In the genomic region with DNA sequence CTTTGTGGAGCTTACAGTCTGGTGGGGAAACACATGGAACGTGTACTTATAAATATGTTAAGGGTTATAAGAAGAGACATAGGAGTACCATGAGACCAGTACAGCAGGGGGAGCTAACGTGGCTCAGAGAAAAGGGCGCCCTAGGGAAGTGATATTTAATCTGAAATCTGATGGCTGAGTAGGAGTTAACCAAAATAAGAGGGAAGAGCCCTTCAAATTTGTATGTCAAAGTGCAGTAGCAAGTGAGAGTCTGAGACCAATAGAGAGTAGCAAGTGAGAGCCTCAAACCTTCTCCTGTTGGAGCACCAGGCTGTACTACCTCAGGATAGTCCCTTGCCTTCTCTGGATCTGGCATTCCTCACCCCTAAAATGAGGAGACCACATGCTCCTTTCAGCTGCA, we compare ENCODE assay signal across 1 cellular context.
TF ChIP-seq lines count a peak whose summit lies in the region.

No MANE protein-coding gene starts in this region.

TF ChIP-seq in GM12878, 131 proteins besides CTCF, POLR2A, EP300 and RAD21:
- TF ChIP-seq, protein P1, sequence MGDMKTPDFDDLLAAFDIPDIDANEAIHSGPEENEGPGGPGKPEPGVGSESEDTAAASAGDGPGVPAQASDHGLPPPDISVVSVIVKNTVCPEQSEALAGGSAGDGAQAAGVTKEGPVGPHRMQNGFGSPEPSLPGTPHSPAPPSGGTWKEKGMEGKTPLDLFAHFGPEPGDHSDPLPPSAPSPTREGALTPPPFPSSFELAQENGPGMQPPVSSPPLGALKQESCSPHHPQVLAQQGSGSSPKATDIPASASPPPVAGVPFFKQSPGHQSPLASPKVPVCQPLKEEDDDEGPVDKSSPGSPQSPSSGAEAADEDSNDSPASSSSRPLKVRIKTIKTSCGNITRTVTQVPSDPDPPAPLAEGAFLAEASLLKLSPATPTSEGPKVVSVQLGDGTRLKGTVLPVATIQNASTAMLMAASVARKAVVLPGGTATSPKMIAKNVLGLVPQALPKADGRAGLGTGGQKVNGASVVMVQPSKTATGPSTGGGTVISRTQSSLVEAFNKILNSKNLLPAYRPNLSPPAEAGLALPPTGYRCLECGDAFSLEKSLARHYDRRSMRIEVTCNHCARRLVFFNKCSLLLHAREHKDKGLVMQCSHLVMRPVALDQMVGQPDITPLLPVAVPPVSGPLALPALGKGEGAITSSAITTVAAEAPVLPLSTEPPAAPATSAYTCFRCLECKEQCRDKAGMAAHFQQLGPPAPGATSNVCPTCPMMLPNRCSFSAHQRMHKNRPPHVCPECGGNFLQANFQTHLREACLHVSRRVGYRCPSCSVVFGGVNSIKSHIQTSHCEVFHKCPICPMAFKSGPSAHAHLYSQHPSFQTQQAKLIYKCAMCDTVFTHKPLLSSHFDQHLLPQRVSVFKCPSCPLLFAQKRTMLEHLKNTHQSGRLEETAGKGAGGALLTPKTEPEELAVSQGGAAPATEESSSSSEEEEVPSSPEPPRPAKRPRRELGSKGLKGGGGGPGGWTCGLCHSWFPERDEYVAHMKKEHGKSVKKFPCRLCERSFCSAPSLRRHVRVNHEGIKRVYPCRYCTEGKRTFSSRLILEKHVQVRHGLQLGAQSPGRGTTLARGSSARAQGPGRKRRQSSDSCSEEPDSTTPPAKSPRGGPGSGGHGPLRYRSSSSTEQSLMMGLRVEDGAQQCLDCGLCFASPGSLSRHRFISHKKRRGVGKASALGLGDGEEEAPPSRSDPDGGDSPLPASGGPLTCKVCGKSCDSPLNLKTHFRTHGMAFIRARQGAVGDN (IDR thresholded peaks at IDR 0.05) = no peak
- TF ChIP-seq SMAD5 (IDR thresholded peaks at IDR 0.05; ENCODE audit: low read depth) = no peak
- no peak for TF ChIP-seq TARDBP (IDR thresholded peaks at IDR 0.05; ENCODE audit: borderline replicate concordance)
- no peak for TF ChIP-seq TCF3 (IDR thresholded peaks at IDR 0.05; ENCODE audit: borderline replicate concordance, insufficient read depth, low read depth, low read length)
- TF ChIP-seq SP1 (IDR thresholded peaks at IDR 0.05; ENCODE audit: low read depth, low read length) = no peak
- TF ChIP-seq, protein P2, sequence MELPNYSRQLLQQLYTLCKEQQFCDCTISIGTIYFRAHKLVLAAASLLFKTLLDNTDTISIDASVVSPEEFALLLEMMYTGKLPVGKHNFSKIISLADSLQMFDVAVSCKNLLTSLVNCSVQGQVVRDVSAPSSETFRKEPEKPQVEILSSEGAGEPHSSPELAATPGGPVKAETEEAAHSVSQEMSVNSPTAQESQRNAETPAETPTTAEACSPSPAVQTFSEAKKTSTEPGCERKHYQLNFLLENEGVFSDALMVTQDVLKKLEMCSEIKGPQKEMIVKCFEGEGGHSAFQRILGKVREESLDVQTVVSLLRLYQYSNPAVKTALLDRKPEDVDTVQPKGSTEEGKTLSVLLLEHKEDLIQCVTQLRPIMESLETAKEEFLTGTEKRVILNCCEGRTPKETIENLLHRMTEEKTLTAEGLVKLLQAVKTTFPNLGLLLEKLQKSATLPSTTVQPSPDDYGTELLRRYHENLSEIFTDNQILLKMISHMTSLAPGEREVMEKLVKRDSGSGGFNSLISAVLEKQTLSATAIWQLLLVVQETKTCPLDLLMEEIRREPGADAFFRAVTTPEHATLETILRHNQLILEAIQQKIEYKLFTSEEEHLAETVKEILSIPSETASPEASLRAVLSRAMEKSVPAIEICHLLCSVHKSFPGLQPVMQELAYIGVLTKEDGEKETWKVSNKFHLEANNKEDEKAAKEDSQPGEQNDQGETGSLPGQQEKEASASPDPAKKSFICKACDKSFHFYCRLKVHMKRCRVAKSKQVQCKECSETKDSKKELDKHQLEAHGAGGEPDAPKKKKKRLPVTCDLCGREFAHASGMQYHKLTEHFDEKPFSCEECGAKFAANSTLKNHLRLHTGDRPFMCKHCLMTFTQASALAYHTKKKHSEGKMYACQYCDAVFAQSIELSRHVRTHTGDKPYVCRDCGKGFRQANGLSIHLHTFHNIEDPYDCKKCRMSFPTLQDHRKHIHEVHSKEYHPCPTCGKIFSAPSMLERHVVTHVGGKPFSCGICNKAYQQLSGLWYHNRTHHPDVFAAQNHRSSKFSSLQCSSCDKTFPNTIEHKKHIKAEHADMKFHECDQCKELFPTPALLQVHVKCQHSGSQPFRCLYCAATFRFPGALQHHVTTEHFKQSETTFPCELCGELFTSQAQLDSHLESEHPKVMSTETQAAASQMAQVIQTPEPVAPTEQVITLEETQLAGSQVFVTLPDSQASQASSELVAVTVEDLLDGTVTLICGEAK (IDR thresholded peaks at IDR 0.05; ENCODE audit: borderline replicate concordance) = no peak
- TF ChIP-seq, protein P3, sequence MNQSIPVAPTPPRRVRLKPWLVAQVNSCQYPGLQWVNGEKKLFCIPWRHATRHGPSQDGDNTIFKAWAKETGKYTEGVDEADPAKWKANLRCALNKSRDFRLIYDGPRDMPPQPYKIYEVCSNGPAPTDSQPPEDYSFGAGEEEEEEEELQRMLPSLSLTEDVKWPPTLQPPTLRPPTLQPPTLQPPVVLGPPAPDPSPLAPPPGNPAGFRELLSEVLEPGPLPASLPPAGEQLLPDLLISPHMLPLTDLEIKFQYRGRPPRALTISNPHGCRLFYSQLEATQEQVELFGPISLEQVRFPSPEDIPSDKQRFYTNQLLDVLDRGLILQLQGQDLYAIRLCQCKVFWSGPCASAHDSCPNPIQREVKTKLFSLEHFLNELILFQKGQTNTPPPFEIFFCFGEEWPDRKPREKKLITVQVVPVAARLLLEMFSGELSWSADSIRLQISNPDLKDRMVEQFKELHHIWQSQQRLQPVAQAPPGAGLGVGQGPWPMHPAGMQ (IDR thresholded peaks at IDR 0.05; ENCODE audit: borderline replicate concordance) = no peak
- TF ChIP-seq SREBF1 (IDR thresholded peaks at IDR 0.05; ENCODE audit: low read length) = no peak
- TF ChIP-seq IKZF1 (conservative IDR thresholded peaks at IDR 0.05) = peak; percentile 40; the same call in 1 of the 2 replicates
- no peak for TF ChIP-seq ETV6 (conservative IDR thresholded peaks at IDR 0.05 in 1 of 2, IDR thresholded peaks at IDR 0.05 in 1 of 2; ENCODE audit: borderline replicate concordance in 1 of 2, low read depth in 1 of 2)
- TF ChIP-seq ATF7 (IDR thresholded peaks at IDR 0.05; ENCODE audit: low read depth) = no peak
- TF ChIP-seq JUNB (IDR thresholded peaks at IDR 0.05) = no peak
- peak; percentile 62; the same call in 1 of the 2 replicates for TF ChIP-seq YY1 (IDR thresholded peaks at IDR 0.05; ENCODE audit: low read depth, low read length)
- no peak for TF ChIP-seq BHLHE40 (IDR thresholded peaks at IDR 0.05; ENCODE audit: borderline replicate concordance in 1 of 2, low read depth in 2 of 2, low read length in 1 of 2)
- peak in 1 of 2 experiments; percentile 41; a peak in 3 of 4 replicates for TF ChIP-seq IKZF2 (IDR thresholded peaks at IDR 0.05)
- TF ChIP-seq CEBPB (IDR thresholded peaks at IDR 0.05; ENCODE audit: borderline replicate concordance in 1 of 2, low read depth in 2 of 2, low read length in 2 of 2) = no peak; a peak in 1 of 4 replicates
- TF ChIP-seq JUND (IDR thresholded peaks at IDR 0.05; ENCODE audit: low read depth, low read length) = no peak
- no peak for TF ChIP-seq ZNF384 (IDR thresholded peaks at IDR 0.05; ENCODE audit: borderline replicate concordance, low read depth, low read length)
- no peak for TF ChIP-seq YBX1 (IDR thresholded peaks at IDR 0.05)
- TF ChIP-seq, protein P4, sequence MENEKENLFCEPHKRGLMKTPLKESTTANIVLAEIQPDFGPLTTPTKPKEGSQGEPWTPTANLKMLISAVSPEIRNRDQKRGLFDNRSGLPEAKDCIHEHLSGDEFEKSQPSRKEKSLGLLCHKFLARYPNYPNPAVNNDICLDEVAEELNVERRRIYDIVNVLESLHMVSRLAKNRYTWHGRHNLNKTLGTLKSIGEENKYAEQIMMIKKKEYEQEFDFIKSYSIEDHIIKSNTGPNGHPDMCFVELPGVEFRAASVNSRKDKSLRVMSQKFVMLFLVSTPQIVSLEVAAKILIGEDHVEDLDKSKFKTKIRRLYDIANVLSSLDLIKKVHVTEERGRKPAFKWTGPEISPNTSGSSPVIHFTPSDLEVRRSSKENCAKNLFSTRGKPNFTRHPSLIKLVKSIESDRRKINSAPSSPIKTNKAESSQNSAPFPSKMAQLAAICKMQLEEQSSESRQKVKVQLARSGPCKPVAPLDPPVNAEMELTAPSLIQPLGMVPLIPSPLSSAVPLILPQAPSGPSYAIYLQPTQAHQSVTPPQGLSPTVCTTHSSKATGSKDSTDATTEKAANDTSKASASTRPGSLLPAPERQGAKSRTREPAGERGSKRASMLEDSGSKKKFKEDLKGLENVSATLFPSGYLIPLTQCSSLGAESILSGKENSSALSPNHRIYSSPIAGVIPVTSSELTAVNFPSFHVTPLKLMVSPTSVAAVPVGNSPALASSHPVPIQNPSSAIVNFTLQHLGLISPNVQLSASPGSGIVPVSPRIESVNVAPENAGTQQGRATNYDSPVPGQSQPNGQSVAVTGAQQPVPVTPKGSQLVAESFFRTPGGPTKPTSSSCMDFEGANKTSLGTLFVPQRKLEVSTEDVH (IDR thresholded peaks at IDR 0.05; ENCODE audit: low read depth, partially characterized antibody) = no peak
- no peak for TF ChIP-seq NFXL1 (IDR thresholded peaks at IDR 0.05; ENCODE audit: borderline replicate concordance)
- TF ChIP-seq GABPA (IDR thresholded peaks at IDR 0.05; ENCODE audit: low read depth) = no peak
- no peak for TF ChIP-seq NR2C2 (IDR thresholded peaks at IDR 0.05; ENCODE audit: borderline replicate concordance, control insufficient read depth, insufficient read length, low read depth)
- TF ChIP-seq ZNF24 (IDR thresholded peaks at IDR 0.05) = 0 out of 2 replicates have a peak, but pooled peaks have one; percentile 11
- peak; percentile 32; the same call in 1 of the 2 replicates for TF ChIP-seq SPI1 (IDR thresholded peaks at IDR 0.05; ENCODE audit: borderline replicate concordance, insufficient read depth, low read depth, low read length)
- no peak for TF ChIP-seq ZSCAN29 (IDR thresholded peaks at IDR 0.05)
- no peak for TF ChIP-seq CREB1 (IDR thresholded peaks at IDR 0.05; ENCODE audit: low read depth)
- TF ChIP-seq BCL11A (IDR thresholded peaks at IDR 0.05; ENCODE audit: low read depth, low read length) = no peak
- no peak for TF ChIP-seq NR2C1 (IDR thresholded peaks at IDR 0.05)
- no peak for TF ChIP-seq RELA (IDR thresholded peaks at IDR 0.05; ENCODE audit: borderline replicate concordance, partially characterized antibody)
- TF ChIP-seq, protein P5, sequence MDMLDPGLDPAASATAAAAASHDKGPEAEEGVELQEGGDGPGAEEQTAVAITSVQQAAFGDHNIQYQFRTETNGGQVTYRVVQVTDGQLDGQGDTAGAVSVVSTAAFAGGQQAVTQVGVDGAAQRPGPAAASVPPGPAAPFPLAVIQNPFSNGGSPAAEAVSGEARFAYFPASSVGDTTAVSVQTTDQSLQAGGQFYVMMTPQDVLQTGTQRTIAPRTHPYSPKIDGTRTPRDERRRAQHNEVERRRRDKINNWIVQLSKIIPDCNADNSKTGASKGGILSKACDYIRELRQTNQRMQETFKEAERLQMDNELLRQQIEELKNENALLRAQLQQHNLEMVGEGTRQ (IDR thresholded peaks at IDR 0.05; ENCODE audit: borderline replicate concordance, low read depth, low read length) = no peak
- TF ChIP-seq RAD51 (IDR thresholded peaks at IDR 0.05) = no peak
- no peak for TF ChIP-seq HDGF (IDR thresholded peaks at IDR 0.05)
- TF ChIP-seq, protein P6, sequence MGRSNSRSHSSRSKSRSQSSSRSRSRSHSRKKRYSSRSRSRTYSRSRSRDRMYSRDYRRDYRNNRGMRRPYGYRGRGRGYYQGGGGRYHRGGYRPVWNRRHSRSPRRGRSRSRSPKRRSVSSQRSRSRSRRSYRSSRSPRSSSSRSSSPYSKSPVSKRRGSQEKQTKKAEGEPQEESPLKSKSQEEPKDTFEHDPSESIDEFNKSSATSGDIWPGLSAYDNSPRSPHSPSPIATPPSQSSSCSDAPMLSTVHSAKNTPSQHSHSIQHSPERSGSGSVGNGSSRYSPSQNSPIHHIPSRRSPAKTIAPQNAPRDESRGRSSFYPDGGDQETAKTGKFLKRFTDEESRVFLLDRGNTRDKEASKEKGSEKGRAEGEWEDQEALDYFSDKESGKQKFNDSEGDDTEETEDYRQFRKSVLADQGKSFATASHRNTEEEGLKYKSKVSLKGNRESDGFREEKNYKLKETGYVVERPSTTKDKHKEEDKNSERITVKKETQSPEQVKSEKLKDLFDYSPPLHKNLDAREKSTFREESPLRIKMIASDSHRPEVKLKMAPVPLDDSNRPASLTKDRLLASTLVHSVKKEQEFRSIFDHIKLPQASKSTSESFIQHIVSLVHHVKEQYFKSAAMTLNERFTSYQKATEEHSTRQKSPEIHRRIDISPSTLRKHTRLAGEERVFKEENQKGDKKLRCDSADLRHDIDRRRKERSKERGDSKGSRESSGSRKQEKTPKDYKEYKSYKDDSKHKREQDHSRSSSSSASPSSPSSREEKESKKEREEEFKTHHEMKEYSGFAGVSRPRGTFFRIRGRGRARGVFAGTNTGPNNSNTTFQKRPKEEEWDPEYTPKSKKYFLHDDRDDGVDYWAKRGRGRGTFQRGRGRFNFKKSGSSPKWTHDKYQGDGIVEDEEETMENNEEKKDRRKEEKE (IDR thresholded peaks at IDR 0.05) = no peak
- TF ChIP-seq SMC3 (IDR thresholded peaks at IDR 0.05; ENCODE audit: borderline replicate concordance, low read length) = peak; percentile 85; the same call in 1 of the 2 replicates
- TF ChIP-seq PML (IDR thresholded peaks at IDR 0.05; ENCODE audit: low read length) = no peak
- TF ChIP-seq SMARCA5 (IDR thresholded peaks at IDR 0.05) = no peak
- TF ChIP-seq MYB (IDR thresholded peaks at IDR 0.05; ENCODE audit: borderline replicate concordance, low read depth, low read length) = no peak
- TF ChIP-seq, protein P7, sequence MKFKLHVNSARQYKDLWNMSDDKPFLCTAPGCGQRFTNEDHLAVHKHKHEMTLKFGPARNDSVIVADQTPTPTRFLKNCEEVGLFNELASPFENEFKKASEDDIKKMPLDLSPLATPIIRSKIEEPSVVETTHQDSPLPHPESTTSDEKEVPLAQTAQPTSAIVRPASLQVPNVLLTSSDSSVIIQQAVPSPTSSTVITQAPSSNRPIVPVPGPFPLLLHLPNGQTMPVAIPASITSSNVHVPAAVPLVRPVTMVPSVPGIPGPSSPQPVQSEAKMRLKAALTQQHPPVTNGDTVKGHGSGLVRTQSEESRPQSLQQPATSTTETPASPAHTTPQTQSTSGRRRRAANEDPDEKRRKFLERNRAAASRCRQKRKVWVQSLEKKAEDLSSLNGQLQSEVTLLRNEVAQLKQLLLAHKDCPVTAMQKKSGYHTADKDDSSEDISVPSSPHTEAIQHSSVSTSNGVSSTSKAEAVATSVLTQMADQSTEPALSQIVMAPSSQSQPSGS (IDR thresholded peaks at IDR 0.05; ENCODE audit: low read length) = no peak
